Comparison of ENCODE assay signal across 9 cellular contexts in the genomic region with DNA sequence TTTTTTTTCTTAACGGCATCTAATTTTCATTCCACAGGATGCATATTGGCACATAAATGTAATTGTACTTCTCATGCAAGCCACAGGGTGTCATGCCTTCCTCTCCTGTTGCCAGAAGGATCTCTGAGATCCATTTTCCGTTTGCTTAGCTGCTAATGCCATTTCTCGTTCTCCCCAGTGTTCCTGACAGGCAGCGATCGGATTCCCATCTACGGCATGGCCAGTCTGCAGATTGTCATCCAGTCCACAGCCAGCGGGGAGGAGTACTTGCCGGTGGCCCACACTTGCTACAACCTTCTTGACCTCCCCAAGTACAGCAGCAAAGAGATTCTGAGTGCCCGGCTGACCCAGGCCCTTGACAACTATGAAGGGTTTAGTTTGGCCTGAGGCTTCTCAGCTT. TPM values are rescaled to one million over a fixed set of nuclear protein-coding genes. Genes with fewer than 3 reads are reported as not detected.
DNase-seq lines count a peak whose midpoint lies in the region; ATAC-seq, FAIRE-seq and TF ChIP-seq lines count a peak whose summit lies in the region.
"Had no signal": no experiment of that assay in that cellular context is flagged by ENCODE, and none has a peak within 500 bp of the region (broad histone marks: within the 10 kb centered on the region; RNA-seq: fewer than 3 reads in every experiment).

No MANE protein-coding gene starts in this region.

- H3K27me3 Mint-ChIP-seq in astrocyte (ENCODE audit: low read depth, unreplicated experiment): no peaks in the 10 kb centered on the region
- H3K27me3 Mint-ChIP-seq: activated naive CD4-positive, alpha-beta T cell treated with anti-CD3 and anti-CD28 coated beads, Interleukin-2, amount 50 U/mL, for 24 hours had no signal

- H3K27ac ChIP-seq in astrocyte (ENCODE audit: low read depth, low read length): no peak overlapping the region

- peaks cover 9% of the 10 kb centered on the region for H3K4me1 Mint-ChIP-seq in astrocyte (ENCODE audit: low read depth, unreplicated experiment)
- H3K4me1 Mint-ChIP-seq in stimulated activated effector memory CD8-positive, alpha-beta T cell treated with anti-CD3 and anti-CD28 coated beads, Interleukin-12 subunit alpha, Interleukin-12 subunit beta, amount 100 ng/mL, for 72 hours: peaks cover 7% of the 10 kb centered on the region
- H3K4me1 Mint-ChIP-seq: activated naive CD4-positive, alpha-beta T cell treated with anti-CD3 and anti-CD28 coated beads, Interleukin-2, amount 50 U/mL, for 24 hours had no signal

- peak overlapping the region; percentile 35 for H3K9ac ChIP-seq in astrocyte (ENCODE audit: low read length)

- no peak overlapping the region for H3K4me3 ChIP-seq in astrocyte (ENCODE audit: insufficient read depth, low read depth, low read length)

- ATAC-seq in GM19395 (IDR thresholded peaks at IDR 0.05; ENCODE audit: unreplicated experiment): no peak
- ATAC-seq in stimulated activated effector memory CD8-positive, alpha-beta T cell treated with anti-CD3 and anti-CD28 coated beads, Interleukin-12 subunit alpha, Interleukin-12 subunit beta, amount 100 ng/mL, for 72 hours: no peak

- no peaks in the 10 kb centered on the region for H4K20me1 ChIP-seq in astrocyte (ENCODE audit: insufficient read depth, low read length)

- DNase-seq in AG08395 (ENCODE audit: low spot score): peak; percentile 69
- peak; percentile 26 for DNase-seq in M059J (ENCODE audit: low read depth)
- peak; percentile 58 for DNase-seq in astrocyte (ENCODE audit: low read depth)
- DNase-seq in iPS-NIHi7 (ENCODE audit: extremely low spot score): peak; percentile 41
- peak; percentile 87 for DNase-seq in superior temporal gyrus (ENCODE audit: extremely low spot score)
- no peak for DNase-seq in GM19239 (ENCODE audit: insufficient read length, low spot score)
- DNase-seq in stimulated activated effector memory CD8-positive, alpha-beta T cell treated with anti-CD3 and anti-CD28 coated beads, Interleukin-12 subunit alpha, Interleukin-12 subunit beta, amount 100 ng/mL, for 72 hours (ENCODE audit: low spot score in 2 of 2): no peak

- H3K4me3 Mint-ChIP-seq in astrocyte (ENCODE audit: unreplicated experiment): no peak overlapping the region
- H3K4me3 Mint-ChIP-seq in stimulated activated effector memory CD8-positive, alpha-beta T cell treated with anti-CD3 and anti-CD28 coated beads, Interleukin-12 subunit alpha, Interleukin-12 subunit beta, amount 100 ng/mL, for 72 hours: no peak overlapping the region
- H3K4me3 Mint-ChIP-seq: activated naive CD4-positive, alpha-beta T cell treated with anti-CD3 and anti-CD28 coated beads, Interleukin-2, amount 50 U/mL, for 24 hours had no signal

- FAIRE-seq in astrocyte (lab: Jason Lieb, UNC) (peak; percentile 55), GM19239 (lab: Jason Lieb, UNC) (no peak)

- peak overlapping the region; percentile 59 for H2AFZ ChIP-seq in astrocyte (ENCODE audit: low read depth, low read length)

- no peak overlapping the region for H3K27ac Mint-ChIP-seq in astrocyte (ENCODE audit: unreplicated experiment)
- H3K27ac Mint-ChIP-seq in stimulated activated effector memory CD8-positive, alpha-beta T cell treated with anti-CD3 and anti-CD28 coated beads, Interleukin-12 subunit alpha, Interleukin-12 subunit beta, amount 100 ng/mL, for 72 hours: no peak overlapping the region
- H3K27ac Mint-ChIP-seq: activated naive CD4-positive, alpha-beta T cell treated with anti-CD3 and anti-CD28 coated beads, Interleukin-2, amount 50 U/mL, for 24 hours had no signal

- no peaks in the 10 kb centered on the region for H3K27me3 ChIP-seq in astrocyte (ENCODE audit: insufficient read depth, low read length)

- peak; percentile 52 for TF ChIP-seq CTCF in astrocyte (IDR thresholded peaks at IDR 0.05; ENCODE audit: insufficient read depth, low read depth, low read length)

- no peaks in the 10 kb centered on the region for H3K36me3 ChIP-seq in astrocyte (ENCODE audit: insufficient read depth, low read length)

- H3K9me3 Mint-ChIP-seq in astrocyte (ENCODE audit: unreplicated experiment): no peaks in the 10 kb centered on the region
- H3K9me3 Mint-ChIP-seq in stimulated activated effector memory CD8-positive, alpha-beta T cell treated with anti-CD3 and anti-CD28 coated beads, Interleukin-12 subunit alpha, Interleukin-12 subunit beta, amount 100 ng/mL, for 72 hours: no peaks in the 10 kb centered on the region

- peak overlapping the region; percentile 47 for H3K4me2 ChIP-seq in astrocyte (ENCODE audit: low read length)

- no peaks in the 10 kb centered on the region for H3K9me3 ChIP-seq in astrocyte (ENCODE audit: insufficient read depth, low read depth, low read length)

- H3K36me3 Mint-ChIP-seq in astrocyte (ENCODE audit: low read depth, unreplicated experiment): peaks cover 3% of the 10 kb centered on the region
- H3K36me3 Mint-ChIP-seq in stimulated activated effector memory CD8-positive, alpha-beta T cell treated with anti-CD3 and anti-CD28 coated beads, Interleukin-12 subunit alpha, Interleukin-12 subunit beta, amount 100 ng/mL, for 72 hours: peaks cover 66% of the 10 kb centered on the region

- H3K79me2 ChIP-seq in astrocyte (ENCODE audit: insufficient read depth, low read length): no peaks in the 10 kb centered on the region

- H3K4me1 ChIP-seq in astrocyte (ENCODE audit: insufficient read depth, low read length): no peaks in the 10 kb centered on the region

RNA-seq across cellular contexts. Expression of gene NAP1L5, which starts 8.9 kb away (rescaled TPM):
- 8.4 and 13.8 TPM in 2 replicates for total RNA-seq in M059J (2014; rRNA removed; shearing (Covaris generic))
- 3.9 and 4.7 TPM in 2 replicates for total RNA-seq in astrocyte

Comparison
In these comparisons a context has a peak if more than half of its experiments do, and no peak if none do; other contexts are left out.
1. DNase-seq: peak in AG08395 (single experiment), M059J (single experiment), astrocyte (single experiment), iPS-NIHi7 (single experiment) and superior temporal gyrus (single experiment); none in GM19239 (single experiment) and stimulated activated effector memory CD8-positive, alpha-beta T cell treated with anti-CD3 and anti-CD28 coated beads, Interleukin-12 subunit alpha, Interleukin-12 subunit beta, amount 100 ng/mL, for 72 hours (0 of 2).